Comparison of ENCODE assay signal across 9 cellular contexts in the genomic region with DNA sequence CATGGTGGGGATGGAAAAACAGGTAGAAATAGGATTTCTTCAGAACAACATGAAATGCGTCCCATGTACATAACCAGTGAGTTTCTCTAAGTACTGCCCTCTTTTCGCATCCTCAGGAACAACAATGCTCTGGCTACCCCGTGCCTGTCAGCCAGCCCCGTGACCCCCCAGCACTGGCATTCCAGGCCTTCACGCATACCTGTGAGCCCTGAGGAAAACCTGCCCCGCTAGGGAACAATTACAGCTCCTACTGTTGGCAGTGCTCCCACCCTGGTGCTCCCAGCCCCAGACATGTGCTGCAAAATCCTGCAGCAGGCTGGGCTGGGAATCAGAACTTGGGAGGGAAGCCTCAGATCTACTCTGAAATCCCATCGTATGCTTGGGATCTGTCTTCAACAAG. TPM values are rescaled to one million over a fixed set of nuclear protein-coding genes. Genes with fewer than 3 reads are reported as not detected.
DNase-seq lines count a peak whose midpoint lies in the region; ATAC-seq, FAIRE-seq and TF ChIP-seq lines count a peak whose summit lies in the region.
"Had no signal": no experiment of that assay in that cellular context is flagged by ENCODE, and none has a peak within 500 bp of the region (broad histone marks: within the 10 kb centered on the region; RNA-seq: fewer than 3 reads in every experiment).

No MANE protein-coding gene starts in this region.

- H2AFZ ChIP-seq in GM23338, result no peak overlapping the region

- H3K27ac Mint-ChIP-seq in GM23338, result no peak overlapping the region
- peak overlapping the region; percentile 91 for H3K27ac Mint-ChIP-seq in activated CD8-positive, alpha-beta T cell treated with anti-CD3 and anti-CD28 coated beads for 36 hours

- H4K20me1 ChIP-seq in GM23338 (replicated peaks; ENCODE audit: insufficient read depth), result peaks cover 88% of the 10 kb centered on the region

- H3K4me1 Mint-ChIP-seq in GM23338, result peaks cover 97% of the 10 kb centered on the region
- H3K4me1 Mint-ChIP-seq in activated CD8-positive, alpha-beta T cell treated with anti-CD3 and anti-CD28 coated beads for 36 hours (ENCODE audit: low read depth), result peaks cover 92% of the 10 kb centered on the region

- H3K27me3 Mint-ChIP-seq in GM23338 (ENCODE audit: insufficient read depth, low read depth, poor library complexity), result peaks cover 13% of the 10 kb centered on the region
- H3K27me3 Mint-ChIP-seq in activated CD8-positive, alpha-beta T cell treated with anti-CD3 and anti-CD28 coated beads for 36 hours, result no peaks in the 10 kb centered on the region

- no peak overlapping the region; the same call in 2 of the 3 replicates for H3K4me3 Mint-ChIP-seq in GM23338
- H3K4me3 Mint-ChIP-seq in activated CD8-positive, alpha-beta T cell treated with anti-CD3 and anti-CD28 coated beads for 36 hours, result peak overlapping the region; percentile 69

- no peaks in the 10 kb centered on the region for H3K9me2 ChIP-seq in GM23338 (ENCODE audit: insufficient read depth)

- H3K9me3 ChIP-seq in right atrium auricular region (no peaks in the 10 kb centered on the region), small intestine (ENCODE audit: control insufficient read depth, low read depth) (no peaks in the 10 kb centered on the region)

- peaks cover 100% of the 10 kb centered on the region for H3K79me2 ChIP-seq in GM23338 (replicated peaks; ENCODE audit: insufficient read depth)

- H3F3A ChIP-seq in GM23338 (replicated peaks; ENCODE audit: low read depth), result peaks cover 24% of the 10 kb centered on the region; the same call in 1 of the 2 replicates

- H3K4me3 ChIP-seq in GM23338, result 0 out of 2 replicates have a peak overlapping the region, but pooled peaks have one; percentile 20
- no peak overlapping the region for H3K4me3 ChIP-seq in right atrium auricular region
- no peak overlapping the region for H3K4me3 ChIP-seq in small intestine (ENCODE audit: low read depth in 1 of 2, low read length in 2 of 2)
- no peak overlapping the region for H3K4me3 ChIP-seq in foreskin fibroblast (ENCODE audit: low read depth in 1 of 2, low read length in 2 of 2)

- peak overlapping the region; percentile 77 for H3K4me2 ChIP-seq in GM23338

- FAIRE-seq in small intestine (lab: Jason Lieb, UNC), result no peak

- no peaks in the 10 kb centered on the region for H3K9me3 Mint-ChIP-seq in GM23338
- no peaks in the 10 kb centered on the region for H3K9me3 Mint-ChIP-seq in activated CD8-positive, alpha-beta T cell treated with anti-CD3 and anti-CD28 coated beads for 36 hours
- H3K9me3 Mint-ChIP-seq: neural crest cell had no signal

- TF ChIP-seq CTCF in GM23338 (conservative IDR thresholded peaks at IDR 0.05; ENCODE audit: low read depth in 2 of 2) (no peak), right atrium auricular region (IDR thresholded peaks at IDR 0.05) (no peak), foreskin fibroblast (IDR thresholded peaks at IDR 0.05; ENCODE audit: low read depth, low read length) (no peak)
- no peak for TF ChIP-seq CTCF in activated CD8-positive, alpha-beta T cell treated with anti-CD3 and anti-CD28 coated beads for 36 hours (IDR thresholded peaks at IDR 0.05)

- WGBS in small intestine, 3 donors, result 75 to 83% (median 82%) methylated on average over 7 of the region's 7 CpGs

- POLR2A ChIA-PET in activated CD8-positive, alpha-beta T cell treated with anti-CD3 and anti-CD28 coated beads for 36 hours (lab: Charles Lee), result interaction anchor here (0.7 to 3.3 kb wide), 6 partner anchors 8 to 139 kb away, joined by 3 to 11 read pairs (median 6); no protein-coding TSS in a partner anchor

- H3K36me3 ChIP-seq in GM23338 (ENCODE audit: insufficient read depth), result peaks cover 4% of the 10 kb centered on the region; the same call in 1 of the 2 replicates
- H3K36me3 ChIP-seq in right atrium auricular region, result peaks cover 21% of the 10 kb centered on the region
- H3K36me3 ChIP-seq in small intestine (ENCODE audit: control insufficient read depth in 2 of 2, insufficient read depth in 2 of 2, low read length in 2 of 2), result peaks cover 2 to 7% of the 10 kb centered on the region in 2 donors

- ATAC-seq in GM23338 (peak; percentile 3; the same call in 1 of the 3 replicates), GM18505 (IDR thresholded peaks at IDR 0.05; ENCODE audit: unreplicated experiment) (no peak)
- ATAC-seq in activated CD8-positive, alpha-beta T cell treated with anti-CD3 and anti-CD28 coated beads for 36 hours, result no peak

- intact Hi-C loops in activated CD8-positive, alpha-beta T cell treated with anti-CD3 and anti-CD28 coated beads for 36 hours (cut with micrococcal nuclease), result loop anchor here (10.0 kb wide), 2 partner anchors 107 to 233 kb away; no protein-coding TSS in a partner anchor

- H3K27ac ChIP-seq in GM23338 (ENCODE audit: low read depth) (peak overlapping the region; percentile 97; the same call in 1 of the 2 replicates), right atrium auricular region (peak overlapping the region; percentile 98 to 99), small intestine (ENCODE audit: low read depth in 1 of 2, low read length in 1 of 2) (peak overlapping the region; percentile 51 to 77)

- H3K4me1 ChIP-seq in GM23338 (ENCODE audit: insufficient read depth), result peaks cover 93% of the 10 kb centered on the region
- peaks cover 0 to 100% of the 10 kb centered on the region in 2 donors for H3K4me1 ChIP-seq in right atrium auricular region
- peaks cover 41 to 49% of the 10 kb centered on the region in 2 donors for H3K4me1 ChIP-seq in small intestine (ENCODE audit: control insufficient read depth in 2 of 2, insufficient read depth in 1 of 2, low read depth in 1 of 2, low read length in 1 of 2)

- DNase-seq in GM23338 (ENCODE audit: low spot score) (no peak), right atrium auricular region (ENCODE audit: low spot score) (no peak), small intestine (no peak), foreskin fibroblast (no peak), Ammon's horn (ENCODE audit: low spot score) (no peak), SW 1271 (lab: John Stamatoyannopoulos, UW) (no peak)
- no peak for DNase-seq in activated CD8-positive, alpha-beta T cell treated with anti-CD3 and anti-CD28 coated beads for 36 hours

- peaks cover 78% of the 10 kb centered on the region for H3K36me3 Mint-ChIP-seq in GM23338 (ENCODE audit: low read depth)
- H3K36me3 Mint-ChIP-seq in activated CD8-positive, alpha-beta T cell treated with anti-CD3 and anti-CD28 coated beads for 36 hours (ENCODE audit: low read depth), result peaks cover 65% of the 10 kb centered on the region

- CTCF ChIA-PET in activated CD8-positive, alpha-beta T cell treated with anti-CD3 and anti-CD28 coated beads for 36 hours (lab: Charles Lee), result interaction anchor here (1.5 to 2.3 kb wide), 3 partner anchors 11 to 165 kb away, joined by 3 to 7 read pairs (median 4); no protein-coding TSS in a partner anchor

- TF ChIP-seq POLR2A in GM18505 (IDR thresholded peaks at IDR 0.05; ENCODE audit: borderline replicate concordance, extremely low read depth, insufficient read depth, insufficient read length), result no peak

- no peaks in the 10 kb centered on the region for H3K27me3 ChIP-seq in GM23338 (ENCODE audit: insufficient read depth)
- H3K27me3 ChIP-seq in right atrium auricular region, result no peaks in the 10 kb centered on the region
- no peaks in the 10 kb centered on the region for H3K27me3 ChIP-seq in small intestine (ENCODE audit: control insufficient read depth in 2 of 2, insufficient read depth in 2 of 2, low read length in 2 of 2)

TF ChIP-seq in GM23338, 12 proteins besides CTCF, POLR2A, EP300 and RAD21 (continues in another document):
- TF ChIP-seq JUNB (IDR thresholded peaks at IDR 0.05; ENCODE audit: unreplicated experiment) (no peak), STAT1 (IDR thresholded peaks at IDR 0.05; ENCODE audit: unreplicated experiment) (no peak), POLR2AphosphoS5 (IDR thresholded peaks at IDR 0.05; ENCODE audit: low read depth) (no peak), EZH2phosphoT487 (IDR thresholded peaks at IDR 0.05; ENCODE audit: unreplicated experiment) (no peak), ZNF114 (CRISPR knock-in tag; IDR thresholded peaks at IDR 0.05) (no peak), CREB1 (CRISPR knock-in tag; IDR thresholded peaks at IDR 0.05; ENCODE audit: low read depth) (no peak), ZNF331 (CRISPR knock-in tag; IDR thresholded peaks at IDR 0.05; ENCODE audit: low read depth) (no peak)
- TF ChIP-seq, protein P1, sequence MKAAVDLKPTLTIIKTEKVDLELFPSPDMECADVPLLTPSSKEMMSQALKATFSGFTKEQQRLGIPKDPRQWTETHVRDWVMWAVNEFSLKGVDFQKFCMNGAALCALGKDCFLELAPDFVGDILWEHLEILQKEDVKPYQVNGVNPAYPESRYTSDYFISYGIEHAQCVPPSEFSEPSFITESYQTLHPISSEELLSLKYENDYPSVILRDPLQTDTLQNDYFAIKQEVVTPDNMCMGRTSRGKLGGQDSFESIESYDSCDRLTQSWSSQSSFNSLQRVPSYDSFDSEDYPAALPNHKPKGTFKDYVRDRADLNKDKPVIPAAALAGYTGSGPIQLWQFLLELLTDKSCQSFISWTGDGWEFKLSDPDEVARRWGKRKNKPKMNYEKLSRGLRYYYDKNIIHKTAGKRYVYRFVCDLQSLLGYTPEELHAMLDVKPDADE (IDR thresholded peaks at IDR 0.05), result no peak

RNA-seq across cellular contexts. Expression of gene SMAD7, which starts 9.1 kb away (rescaled TPM):
- 28.8 and 29.8 TPM in 2 replicates for total RNA-seq in GM23338 (2014; rRNA removed; shearing (Covaris generic))
- 11.8 and 12.0 TPM in 2 replicates for polyA plus RNA-seq in GM23338 (2016; fragmentation: Nextera tagmentation; extraction: Ambion mirVana)
- total RNA-seq in activated CD8-positive, alpha-beta T cell treated with anti-CD3 and anti-CD28 coated beads for 36 hours, result 10 to 100 TPM; 17.4 to 18.1 TPM
- 10 to 100 TPM; 55.1 to 98.1 TPM for total RNA-seq in right atrium auricular region
- 10 to 100 TPM; 17.2 to 24.0 (median 18.3) TPM for polyA plus RNA-seq in small intestine
